Comparison of ENCODE assay signal across 8 cellular contexts in the genomic region with DNA sequence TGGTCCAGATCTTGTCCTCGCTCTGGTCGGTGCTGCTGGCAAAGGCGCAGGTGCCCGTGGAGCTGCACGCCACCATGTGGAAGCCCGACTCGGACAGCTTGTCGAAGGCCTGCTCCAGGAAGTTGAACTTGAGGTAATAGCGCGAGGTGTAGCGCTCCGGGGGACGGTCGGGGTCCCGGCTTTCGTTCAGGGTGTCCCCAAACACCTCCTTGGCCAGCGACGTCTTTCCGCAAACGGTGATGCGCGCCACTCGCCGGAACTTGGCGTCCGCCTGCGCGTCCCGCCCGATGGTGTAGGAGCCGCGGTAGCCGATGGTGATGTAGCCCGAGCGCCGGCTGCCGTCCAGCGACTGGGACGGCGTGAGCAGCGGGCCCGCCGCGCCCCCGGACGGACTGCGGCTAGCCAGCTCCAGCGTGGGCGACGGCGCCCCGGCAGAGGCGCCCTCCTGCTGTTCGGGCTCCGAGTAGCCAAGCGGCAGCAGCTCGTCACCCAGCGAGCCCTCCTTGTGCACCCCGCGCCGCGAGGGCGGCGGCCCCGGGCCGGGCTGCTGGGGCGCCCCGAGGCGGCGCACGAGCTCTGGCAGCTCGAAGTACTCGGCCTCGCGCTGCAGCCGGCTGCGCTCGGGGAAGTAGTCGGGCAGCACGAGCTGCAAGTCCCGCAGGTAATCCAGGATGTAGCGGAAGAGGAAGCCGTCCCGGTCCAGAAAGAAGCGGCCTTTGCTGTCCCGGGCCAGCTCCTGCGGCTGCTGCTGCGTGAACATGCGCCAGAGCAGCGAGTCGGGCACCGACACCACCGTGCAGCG. TPM values are rescaled to one million over a fixed set of nuclear protein-coding genes. Genes with fewer than 3 reads are reported as not detected.
DNase-seq lines count a peak whose midpoint lies in the region; ATAC-seq and TF ChIP-seq lines count a peak whose summit lies in the region.

No MANE protein-coding gene starts in this region.

- peak overlapping the region; percentile 83 to 92 (median 88) for H3K4me3 Mint-ChIP-seq in CD4-positive, alpha-beta memory T cell

- no peaks in the 10 kb centered on the region for H3K27me3 ChIP-seq in CD4-positive, alpha-beta memory T cell (ENCODE audit: insufficient read depth, low read length)
- H3K27me3 ChIP-seq in neutrophil: peaks cover 30% of the 10 kb centered on the region
- H3K27me3 ChIP-seq in thyroid gland: no peaks in the 10 kb centered on the region

- peaks cover 0 to 4% of the 10 kb centered on the region in 2 donors for H3K36me3 Mint-ChIP-seq in CD4-positive, alpha-beta memory T cell

- H3K4me3 ChIP-seq in CD4-positive, alpha-beta memory T cell (ENCODE audit: low read length in 2 of 2): peak overlapping the region; percentile 29 to 80
- H3K4me3 ChIP-seq in foreskin fibroblast (ENCODE audit: low read depth in 1 of 2, low read length in 2 of 2) (peak overlapping the region; percentile 57 to 73), neutrophil (ENCODE audit: low read depth in 1 of 2, low read length in 1 of 2) (peak overlapping the region; percentile 78 to 85), thyroid gland (replicated peaks in 1 of 3) (peak overlapping the region; percentile 31 to 68 (median 67))

- H3K27me3 Mint-ChIP-seq in CD4-positive, alpha-beta memory T cell: peaks cover 2 to 5% of the 10 kb centered on the region in 2 donors

- TF ChIP-seq CTCF in foreskin fibroblast (IDR thresholded peaks at IDR 0.05; ENCODE audit: low read depth, low read length) (peak; percentile 27), neutrophil (IDR thresholded peaks at IDR 0.05) (peak; percentile 29), thyroid gland (IDR thresholded peaks at IDR 0.05) (peak in 2 of 6 experiments; percentile 10 to 26)

- no peaks in the 10 kb centered on the region for H3K9me3 ChIP-seq in CD4-positive, alpha-beta memory T cell (ENCODE audit: control insufficient read depth in 1 of 2, low read length in 2 of 2)
- H3K9me3 ChIP-seq in neutrophil (no peaks in the 10 kb centered on the region), thyroid gland (no peaks in the 10 kb centered on the region)

- POLR2A ChIA-PET in CD4-positive, alpha-beta memory T cell (lab: Charles Lee; ENCODE audit: partially characterized antibody): interaction anchor here (0.6 to 3.0 kb wide), 16 partner anchors 9 to 1559 kb away, joined by 3 to 45 read pairs (median 6); partner anchors contain the start of genes CLN5, FBXL3, LMO7 and MYCBP2

- intact Hi-C loops in CD4-positive, alpha-beta memory T cell (cut with micrococcal nuclease): loop anchor here (1.0 to 5.0 kb wide), 6 partner anchors 63 to 1250 kb away; partner anchors contain the start of genes CLN5, MYCBP2 and SLAIN1
- intact Hi-C loops in thyroid gland (cut with DNase I): loop anchor here (10.0 kb wide), 1 partner anchor 221 kb away; no protein-coding TSS in a partner anchor

- WGBS in thyroid gland, 2 donors: 0 to 1% methylated on average over 12 to 23 of the region's 94 CpGs

- peak; percentile 47 for ATAC-seq in GM19395 (IDR thresholded peaks at IDR 0.05; ENCODE audit: unreplicated experiment)
- peak; percentile 35 for ATAC-seq in HG03469 (IDR thresholded peaks at IDR 0.05; ENCODE audit: unreplicated experiment)

- peak overlapping the region; percentile 27 for H3K27ac ChIP-seq in CD4-positive, alpha-beta memory T cell (ENCODE audit: low read depth, low read length)
- H3K27ac ChIP-seq in neutrophil: peak overlapping the region; percentile 93
- peak overlapping the region; percentile 79 to 85 (median 84) for H3K27ac ChIP-seq in thyroid gland

- no peaks in the 10 kb centered on the region for H3K9me3 Mint-ChIP-seq in CD4-positive, alpha-beta memory T cell

- H3K27ac Mint-ChIP-seq in CD4-positive, alpha-beta memory T cell: peak overlapping the region in 6 of 7 donors; percentile 50 to 87 (median 74)

- peak; percentile 53 to 63 (median 56) for DNase-seq in CD4-positive, alpha-beta memory T cell
- peak; percentile 57 for DNase-seq in RKO (ENCODE audit: low spot score)
- peak; percentile 34 for DNase-seq in activated gamma-delta T cell treated with Interleukin-2 at 50 U/mL for 16 hours
- peak; percentile 74 to 91 for DNase-seq in foreskin fibroblast
- DNase-seq in thyroid gland: peak; percentile 65 to 67

- TF ChIP-seq POLR2A in thyroid gland (IDR thresholded peaks at IDR 0.05): no peak

- H3K4me1 ChIP-seq in CD4-positive, alpha-beta memory T cell (ENCODE audit: insufficient read depth, low read length): peaks cover 17% of the 10 kb centered on the region
- H3K4me1 ChIP-seq in neutrophil (ENCODE audit: control insufficient read depth in 1 of 2, insufficient read depth in 1 of 2, low read depth in 1 of 2, low read length in 1 of 2): peaks cover 53 to 56% of the 10 kb centered on the region in 2 experiments
- peaks cover 12 to 16% of the 10 kb centered on the region in 2 donors for H3K4me1 ChIP-seq in thyroid gland

- no peaks in the 10 kb centered on the region for H3K36me3 ChIP-seq in CD4-positive, alpha-beta memory T cell (ENCODE audit: insufficient read depth, low read length)
- no peaks in the 10 kb centered on the region for H3K36me3 ChIP-seq in neutrophil
- no peaks in the 10 kb centered on the region for H3K36me3 ChIP-seq in thyroid gland

- CTCF ChIA-PET in CD4-positive, alpha-beta memory T cell (lab: Charles Lee; ENCODE audit: partially characterized antibody): interaction anchor here (0.8 to 4.4 kb wide), 24 partner anchors 10 to 1188 kb away, joined by 3 to 28 read pairs (median 4); no protein-coding TSS in a partner anchor

- H3K4me1 Mint-ChIP-seq in CD4-positive, alpha-beta memory T cell: peaks cover 15 to 49% (median 25%) of the 10 kb centered on the region in 4 donors

RNA-seq across cellular contexts. Expression of gene KCTD12, which starts 0.8 kb away (rescaled TPM):
- total RNA-seq in CD4-positive, alpha-beta memory T cell: 1 to 10 TPM; 9.3 to 9.6 TPM
- under 1 TPM; 0.15 to 0.56 TPM for polyA plus RNA-seq in CD4-positive, alpha-beta memory T cell
- 10 to 100 TPM; 27.9 to 59.3 (median 37.8) TPM for total RNA-seq in thyroid gland

Comparison
In these comparisons a context has a peak if more than half of its experiments do, and no peak if none do; other contexts are left out.
1. Peak in every context shown above with its lines: DNase-seq, ATAC-seq, H3K4me3 ChIP-seq and H3K27ac ChIP-seq.
2. H3K27ac ChIP-seq: peak in every context shown above with its lines; median percentile 93 in neutrophil; 84 in thyroid gland; 27 in CD4-positive, alpha-beta memory T cell.